28 cellular contexts compared by ENCODE assay signal in the genomic region with DNA sequence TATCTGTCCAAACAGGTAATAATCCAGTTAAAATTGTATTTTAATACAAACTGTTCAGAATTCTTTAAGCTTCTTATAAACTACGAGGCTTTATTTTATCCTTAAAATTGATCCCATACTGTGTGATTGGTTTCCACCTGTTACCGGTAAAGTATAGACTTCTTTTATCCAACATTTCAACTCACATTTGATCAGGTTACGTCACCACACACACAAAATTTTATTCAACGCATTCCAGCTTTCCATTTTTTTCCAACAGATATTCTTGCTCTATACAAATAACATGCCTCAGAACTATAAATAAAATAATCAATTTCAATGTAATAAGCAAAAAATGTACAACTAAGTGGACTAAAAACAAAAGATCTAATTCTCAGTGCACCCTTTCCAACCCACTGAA. TPM values are rescaled to one million over a fixed set of nuclear protein-coding genes. Genes with fewer than 3 reads are reported as not detected.
DNase-seq lines count a peak whose midpoint lies in the region; ATAC-seq, FAIRE-seq and TF ChIP-seq lines count a peak whose summit lies in the region.
"Had no signal": no experiment of that assay in that cellular context is flagged by ENCODE, and none has a peak within 500 bp of the region (broad histone marks: within the 10 kb centered on the region; RNA-seq: fewer than 3 reads in every experiment).

No MANE protein-coding gene starts in this region.

- no peaks in the 10 kb centered on the region for H3K36me3 Mint-ChIP-seq in neural crest cell (ENCODE audit: low read depth)

- TF ChIP-seq CTCF in breast epithelium (IDR thresholded peaks at IDR 0.05) (no peak), mammary epithelial cell (conservative IDR thresholded peaks at IDR 0.05 in 1 of 2, IDR thresholded peaks at IDR 0.05 in 1 of 2; ENCODE audit: extremely low read depth in 1 of 2, insufficient read depth in 1 of 2, low read depth in 1 of 2, low read length in 2 of 2) (no peak), neural crest cell (conservative IDR thresholded peaks at IDR 0.05) (no peak), suprapubic skin (IDR thresholded peaks at IDR 0.05) (no peak)

- CTCF ChIA-PET in mammary epithelial cell (lab: Charles Lee; ENCODE audit: low non-redundant PET) = no interaction called here

- H3K4me1 ChIP-seq in breast epithelium = no peaks in the 10 kb centered on the region
- no peaks in the 10 kb centered on the region for H3K4me1 ChIP-seq in mammary epithelial cell (ENCODE audit: insufficient read depth, low read length)
- peaks cover 8% of the 10 kb centered on the region for H3K4me1 ChIP-seq in suprapubic skin
- H3K4me1 ChIP-seq: BLaER1 had no signal

- DNase-seq in breast epithelium (ENCODE audit: low spot score in 2 of 2) (no peak), mammary epithelial cell (no peak), neural crest cell (ENCODE audit: low read depth, low spot score) (no peak), suprapubic skin (ENCODE audit: low spot score in 2 of 2) (no peak), frontal cortex (ENCODE audit: low spot score in 2 of 2) (no peak), SHP77 treated with DMSO at 0.1 percent for 48 hours (lab: John Stamatoyannopoulos, UW) (no peak)
- DNase-seq: 8988T; ACHN; CD4-positive, CD25-positive, alpha-beta regulatory T cell; GM23248; H7; KBM-7; MG63; NCI-H1694; NCI-H2081 treated with DMSO at 0.1 percent for 48 hours; NCI-H2171; NCI-H226; NCI-H510A; NCI-H69 had no signal

- BruUV-seq in mammary epithelial cell (replicated peaks; lab: Mats Ljungman, UMichigan) = no TSS peak

- no peak overlapping the region for H3K9ac ChIP-seq in mammary epithelial cell (ENCODE audit: insufficient read depth, low read length)
- H3K9ac ChIP-seq: BLaER1, GM23248 had no signal

- dilution Hi-C loops in mammary epithelial cell (cut with HindIII; ENCODE audit: low sequenced_read_pairs) = no loop called here

- H3K27me3 ChIP-seq in breast epithelium = no peaks in the 10 kb centered on the region
- peaks cover 7% of the 10 kb centered on the region for H3K27me3 ChIP-seq in mammary epithelial cell (ENCODE audit: insufficient read depth, low read length)
- H3K27me3 ChIP-seq in suprapubic skin = peaks cover 19% of the 10 kb centered on the region
- H3K27me3 ChIP-seq: BLaER1, MG63 had no signal

- H3K4me3 Mint-ChIP-seq in neural crest cell = peak overlapping the region; percentile 81
- H3K4me3 Mint-ChIP-seq: CD4-positive, CD25-positive, alpha-beta regulatory T cell had no signal

- H3K27ac ChIP-seq in breast epithelium (peak overlapping the region; percentile 14 to 61), mammary epithelial cell (ENCODE audit: insufficient read depth, low read depth, low read length) (no peak overlapping the region), suprapubic skin (no peak overlapping the region)
- H3K27ac ChIP-seq: BLaER1, GM23248, RWPE1 had no signal

- intact Hi-C loops in breast epithelium (cut with DNase I; ENCODE audit: low total_unique reads) (no loop called here), mammary epithelial cell (cut with micrococcal nuclease) (no loop called here)

- H3K27ac Mint-ChIP-seq in neural crest cell (ENCODE audit: unreplicated experiment) = no peak overlapping the region
- H3K27ac Mint-ChIP-seq: CD4-positive, CD25-positive, alpha-beta regulatory T cell had no signal

- no peaks in the 10 kb centered on the region for H4K20me1 ChIP-seq in mammary epithelial cell (ENCODE audit: insufficient read depth, low read length)
- H4K20me1 ChIP-seq: BLaER1 had no signal

- peaks cover 54% of the 10 kb centered on the region for H3K4me1 Mint-ChIP-seq in neural crest cell

- H3K9me3 Mint-ChIP-seq in neural crest cell = no peaks in the 10 kb centered on the region

- no peak for TF ChIP-seq EP300 in suprapubic skin (IDR thresholded peaks at IDR 0.05)

- no peaks in the 10 kb centered on the region for H3K36me3 ChIP-seq in breast epithelium
- H3K36me3 ChIP-seq in mammary epithelial cell (ENCODE audit: insufficient read depth, low read length) = no peaks in the 10 kb centered on the region
- H3K36me3 ChIP-seq in suprapubic skin = no peaks in the 10 kb centered on the region
- H3K36me3 ChIP-seq: BLaER1, MG63 had no signal

- H3K4me3 ChIP-seq in breast epithelium (peak overlapping the region; percentile 17 to 91 (median 78)), mammary epithelial cell (replicated peaks in 1 of 3; ENCODE audit: insufficient read depth in 1 of 3, low read depth in 2 of 3, low read length in 3 of 3) (no peak overlapping the region), suprapubic skin (peak overlapping the region; percentile 19)
- H3K4me3 ChIP-seq: BLaER1, GM23248, MG63 had no signal

- H3K4me2 ChIP-seq in mammary epithelial cell (ENCODE audit: insufficient read depth, low read depth, low read length) = no peak overlapping the region
- H3K4me2 ChIP-seq: BLaER1 had no signal

- WGBS in mammary epithelial cell (ENCODE audit: low coverage, missing lambda C conversion rate) = 78% methylated on average over 4 of the region's 4 CpGs
- WGBS in suprapubic skin = 91% methylated on average over 4 of the region's 4 CpGs

- in situ Hi-C loops in mammary epithelial cell (cut with MboI; ENCODE audit: low sequenced_read_pairs in 2 of 2) = no loop called here

- peaks cover 2% of the 10 kb centered on the region for H3K27me3 Mint-ChIP-seq in neural crest cell (ENCODE audit: low read depth)
- H3K27me3 Mint-ChIP-seq: CD4-positive, CD25-positive, alpha-beta regulatory T cell had no signal

- H3K9me3 ChIP-seq in breast epithelium (no peaks in the 10 kb centered on the region), mammary epithelial cell (replicated peaks; ENCODE audit: insufficient read depth, low read length) (no peaks in the 10 kb centered on the region), suprapubic skin (no peaks in the 10 kb centered on the region)
- H3K9me3 ChIP-seq: MG63 had no signal

- TF ChIP-seq POLR2A in breast epithelium (IDR thresholded peaks at IDR 0.05) = no peak
- TF ChIP-seq POLR2A in suprapubic skin (IDR thresholded peaks at IDR 0.05) = no peak

- no peak for ATAC-seq in HG03139 (IDR thresholded peaks at IDR 0.05; ENCODE audit: unreplicated experiment)
- ATAC-seq: Panc1 had no signal

- H3K79me2 ChIP-seq in mammary epithelial cell (ENCODE audit: insufficient read depth, low read length) = no peaks in the 10 kb centered on the region

- peak; percentile 33 for FAIRE-seq in islet of Langerhans (lab: Jason Lieb, UNC)
- no peak for FAIRE-seq in frontal cortex (lab: Jason Lieb, UNC)
- FAIRE-seq: D721Med, G401.6, HTR-8/SVneo had no signal

- no peak overlapping the region for H2AFZ ChIP-seq in mammary epithelial cell (ENCODE audit: low read depth, low read length)
- H2AFZ ChIP-seq: GM23248 had no signal

RNA-seq across cellular contexts. Expression of gene NOVA1, which starts 4.5 kb away (rescaled TPM):
- total RNA-seq in breast epithelium (10 to 100 TPM; 58.9 to 72.0 (median 59.0) TPM), mammary epithelial cell (not detected), neural crest cell (62.2 and 62.7 TPM in 2 replicates), suprapubic skin (10 to 100 TPM in 1 of 4 donors, 1 to 10 TPM in 3; 1.5 to 12.2 (median 4.8) TPM), frontal cortex (34.6 TPM)
- not detected for polyA plus RNA-seq in mammary epithelial cell
- not detected for polyA minus RNA-seq in mammary epithelial cell
- total RNA-seq: OCI-LY7 had no signal
- polyA plus RNA-seq: CD4-positive, CD25-positive, alpha-beta regulatory T cell had no signal

Comparison
In these comparisons a context has a peak if more than half of its experiments do, and no peak if none do; other contexts are left out.
1. H3K27ac ChIP-seq: peak in breast epithelium (2 of 2); none in mammary epithelial cell (single experiment) and suprapubic skin (single experiment).
2. H3K4me3 ChIP-seq: peak in breast epithelium (3 of 3) and suprapubic skin (single experiment); none in mammary epithelial cell (0 of 3).